ENCODE assay signal across 12 cellular contexts in the genomic region with DNA sequence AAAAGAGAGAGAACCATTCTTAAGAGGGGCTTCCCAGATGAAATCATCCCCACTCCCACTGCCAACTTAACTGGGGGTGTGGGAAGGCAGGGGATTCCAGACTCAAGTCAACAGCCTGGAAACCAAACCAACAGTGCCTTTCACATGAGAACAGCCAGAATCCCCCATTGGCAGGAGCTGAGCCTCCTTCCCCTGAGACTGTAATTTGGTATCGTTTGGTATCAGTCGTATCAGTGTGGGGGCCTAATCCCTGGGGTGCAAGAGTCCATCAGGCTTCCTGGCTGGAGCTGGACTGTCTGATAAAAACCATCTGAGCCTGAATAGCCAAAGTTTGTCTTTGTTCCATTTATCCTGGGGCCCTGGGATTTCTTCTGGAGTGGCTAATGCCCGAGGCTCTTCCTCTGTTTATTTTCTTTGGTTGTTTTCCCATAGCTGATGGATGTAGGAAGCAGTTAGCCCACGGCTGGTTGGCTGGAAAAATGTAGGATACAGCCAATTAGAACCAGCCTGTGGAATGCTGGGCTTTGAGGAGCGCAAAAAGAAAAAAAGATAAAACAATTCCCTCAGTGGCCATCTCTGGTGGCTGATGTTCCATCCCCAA.
DNase-seq lines count a peak whose midpoint lies in the region; ATAC-seq and TF ChIP-seq lines count a peak whose summit lies in the region.
"Had no signal": no experiment of that assay in that cellular context is flagged by ENCODE, and none has a peak within 500 bp of the region (broad histone marks: within the 10 kb centered on the region; RNA-seq: fewer than 3 reads in every experiment).

No MANE protein-coding gene starts in this region.

- H3K36me3 ChIP-seq in heart right ventricle (no peaks in the 10 kb centered on the region), subcutaneous abdominal adipose tissue (ENCODE audit: control insufficient read depth in 5 of 5, insufficient read depth in 5 of 5, low read length in 5 of 5) (no peaks in the 10 kb centered on the region)
- H3K36me3 ChIP-seq: Peyer's patch had no signal

- peak overlapping the region in 2 of 5 donors; percentile 8 to 38 for H3K9ac ChIP-seq in subcutaneous abdominal adipose tissue (ENCODE audit: low read length in 5 of 5)

- H3K4me3 ChIP-seq in heart right ventricle (no peak overlapping the region), subcutaneous abdominal adipose tissue (ENCODE audit: low read depth in 1 of 5, low read length in 5 of 5) (peak overlapping the region in 1 of 5 donors; percentile 6)
- H3K4me3 ChIP-seq: Peyer's patch had no signal

- H3K27ac ChIP-seq in heart right ventricle (peak overlapping the region in 7 of 10 donors; percentile 23 to 74 (median 51)), subcutaneous abdominal adipose tissue (ENCODE audit: low read depth, low read length) (peak overlapping the region; percentile 49)

- WGBS in heart right ventricle, 2 donors = 37 to 53% methylated on average over 5 of the region's 5 CpGs

- H3K27me3 ChIP-seq in heart right ventricle (no peaks in the 10 kb centered on the region), subcutaneous abdominal adipose tissue (ENCODE audit: control insufficient read depth in 5 of 5, insufficient read depth in 4 of 5, low read length in 5 of 5) (no peaks in the 10 kb centered on the region)
- H3K27me3 ChIP-seq: Peyer's patch had no signal

- peak; percentile 34 to 86 (median 68) for ATAC-seq in heart right ventricle
- no peak for ATAC-seq in HG03442 (IDR thresholded peaks at IDR 0.05; ENCODE audit: unreplicated experiment)
- ATAC-seq in left colon = no peak
- no peak for ATAC-seq in stimulated activated naive CD8-positive, alpha-beta T cell treated with anti-CD3 and anti-CD28 coated beads, Interleukin-15, Interleukin-2, amounts not matched to agents 100 U/mL and 50 U/mL, for 24 hours
- ATAC-seq: activated naive CD8-positive, alpha-beta T cell treated with anti-CD3 and anti-CD28 coated beads, Interleukin-2, amount 50 U/mL, for 24 hours had no signal

- intact Hi-C loops in heart right ventricle (cut with DNase I) (no loop called here), left colon (cut with DNase I, micrococcal nuclease) (no loop called here)

- H3K9me3 ChIP-seq in heart right ventricle (no peaks in the 10 kb centered on the region), subcutaneous abdominal adipose tissue (ENCODE audit: control insufficient read depth in 5 of 5, low read length in 5 of 5) (no peaks in the 10 kb centered on the region)
- H3K9me3 ChIP-seq: Peyer's patch had no signal

- H3K4me1 ChIP-seq in heart right ventricle (peaks cover 0 to 47% (median 22%) of the 10 kb centered on the region in 9 donors), subcutaneous abdominal adipose tissue (ENCODE audit: control insufficient read depth in 5 of 5, insufficient read depth in 5 of 5, low read length in 5 of 5) (peaks cover 11 to 30% (median 28%) of the 10 kb centered on the region in 5 donors)
- H3K4me1 ChIP-seq: Peyer's patch had no signal

- no peak for TF ChIP-seq CTCF in heart right ventricle (IDR thresholded peaks at IDR 0.05)

- CTCF ChIA-PET in HEK293T (lab: Yijun Ruan, JAX) = interaction anchor here (0.6 to 0.8 kb wide), 2 partner anchors 181 to 308 kb away, joined by 3 read pairs; no protein-coding TSS in a partner anchor

- DNase-seq in HEK293T (ENCODE audit: extremely low spot score) = peak; percentile 60
- peak; percentile 59 for DNase-seq in amniotic epithelial cell (ENCODE audit: low read depth)
- DNase-seq in heart right ventricle = peak in 1 of 2 donors; percentile 44
- DNase-seq in left colon = no peak
- DNase-seq in stimulated activated naive CD8-positive, alpha-beta T cell treated with anti-CD3 and anti-CD28 coated beads, Interleukin-15, Interleukin-2, amounts not matched to agents 100 U/mL and 50 U/mL, for 24 hours = no peak
- DNase-seq in HuH-7 (ENCODE audit: low spot score) = no peak
- DNase-seq: activated CD4-positive, alpha-beta T cell treated with anti-CD3 and anti-CD28 coated beads, Interleukin-2, amount 50 U/mL, for 4 hours; activated naive CD8-positive, alpha-beta T cell treated with anti-CD3 and anti-CD28 coated beads, Interleukin-2, amount 50 U/mL, for 24 hours; NCI-H1048 had no signal

- POLR2A ChIA-PET in HEK293T (lab: Yijun Ruan, JAX) = interaction anchor here (0.7 kb wide), 1 partner anchor 36 kb away, joined by 3 read pairs; no protein-coding TSS in a partner anchor

TF ChIP-seq in HEK293T, 16 proteins besides CTCF, POLR2A, EP300 and RAD21:
- TF ChIP-seq, protein P1, sequence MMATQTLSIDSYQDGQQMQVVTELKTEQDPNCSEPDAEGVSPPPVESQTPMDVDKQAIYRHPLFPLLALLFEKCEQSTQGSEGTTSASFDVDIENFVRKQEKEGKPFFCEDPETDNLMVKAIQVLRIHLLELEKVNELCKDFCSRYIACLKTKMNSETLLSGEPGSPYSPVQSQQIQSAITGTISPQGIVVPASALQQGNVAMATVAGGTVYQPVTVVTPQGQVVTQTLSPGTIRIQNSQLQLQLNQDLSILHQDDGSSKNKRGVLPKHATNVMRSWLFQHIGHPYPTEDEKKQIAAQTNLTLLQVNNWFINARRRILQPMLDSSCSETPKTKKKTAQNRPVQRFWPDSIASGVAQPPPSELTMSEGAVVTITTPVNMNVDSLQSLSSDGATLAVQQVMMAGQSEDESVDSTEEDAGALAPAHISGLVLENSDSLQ (IDR thresholded peaks at IDR 0.05) = no peak
- TF ChIP-seq FOXA1 (IDR thresholded peaks at IDR 0.05) = no peak
- no peak for TF ChIP-seq SP1 (IDR thresholded peaks at IDR 0.05)
- no peak for TF ChIP-seq LEF1 (IDR thresholded peaks at IDR 0.05; ENCODE audit: borderline replicate concordance)
- no peak for TF ChIP-seq CTBP1 (IDR thresholded peaks at IDR 0.05; ENCODE audit: borderline replicate concordance)
- no peak for TF ChIP-seq TARDBP (IDR thresholded peaks at IDR 0.05)
- no peak for TF ChIP-seq L3MBTL2 (conservative IDR thresholded peaks at IDR 0.05)
- no peak for TF ChIP-seq HDGF (IDR thresholded peaks at IDR 0.05; ENCODE audit: borderline replicate concordance)
- TF ChIP-seq ELF4 (IDR thresholded peaks at IDR 0.05) = no peak
- no peak for TF ChIP-seq SUZ12 (IDR thresholded peaks at IDR 0.05)
- TF ChIP-seq FOXM1 (IDR thresholded peaks at IDR 0.05; ENCODE audit: borderline replicate concordance) = no peak
- TF ChIP-seq BHLHE40 (IDR thresholded peaks at IDR 0.05; ENCODE audit: borderline replicate concordance) = no peak

Comparison
In these comparisons a context has a peak if more than half of its experiments do, and no peak if none do; other contexts are left out.
1. DNase-seq: peak in HEK293T (single experiment) and amniotic epithelial cell (single experiment); none in left colon (0 of 2), stimulated activated naive CD8-positive, alpha-beta T cell treated with anti-CD3 and anti-CD28 coated beads, Interleukin-15, Interleukin-2, amounts not matched to agents 100 U/mL and 50 U/mL, for 24 hours (single experiment) and HuH-7 (single experiment).
2. ATAC-seq: peak in heart right ventricle (8 of 8); none in HG03442 (single experiment), left colon (single experiment) and stimulated activated naive CD8-positive, alpha-beta T cell treated with anti-CD3 and anti-CD28 coated beads, Interleukin-15, Interleukin-2, amounts not matched to agents 100 U/mL and 50 U/mL, for 24 hours (single experiment).